In the genomic region with DNA sequence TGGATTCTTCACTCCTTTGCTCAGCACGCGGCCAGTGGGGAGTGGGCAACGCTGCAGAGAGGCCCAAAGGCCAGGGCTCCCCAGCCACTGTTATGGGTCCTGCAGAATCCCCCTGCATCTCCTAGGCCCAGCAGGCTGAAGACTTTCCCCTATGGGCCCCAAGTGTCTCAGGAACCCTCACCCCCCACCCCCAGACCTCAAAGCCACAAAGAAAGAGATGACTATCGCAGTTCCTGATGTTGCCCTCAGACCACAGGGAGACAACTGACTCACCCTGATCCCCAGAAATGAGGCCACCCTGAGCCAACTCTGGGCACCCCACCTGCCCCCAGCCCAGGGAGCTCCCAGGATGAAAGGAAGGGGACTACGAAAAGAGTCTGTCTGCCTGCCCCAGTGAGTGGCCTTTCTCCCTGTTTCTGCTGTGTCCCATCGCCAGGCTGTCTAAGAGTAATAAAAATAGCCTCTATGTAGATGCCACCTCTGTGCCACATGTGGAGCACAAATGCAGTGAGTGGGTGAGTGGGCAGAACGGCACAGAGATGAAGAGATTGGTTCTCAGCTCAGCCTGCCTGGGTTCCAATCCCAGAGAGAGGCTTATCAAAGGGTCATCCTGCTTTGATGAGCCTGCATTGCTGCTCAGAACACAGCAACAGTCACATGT, we compare ENCODE assay signal across 8 cellular contexts.
DNase-seq lines count a peak whose midpoint lies in the region; ATAC-seq and TF ChIP-seq lines count a peak whose summit lies in the region.

No MANE protein-coding gene starts in this region.

- H3K79me2 ChIP-seq in trophoblast cell (ENCODE audit: control insufficient read depth, insufficient read depth, low read length, poor library complexity), result no peaks in the 10 kb centered on the region

- DNase-seq in GM10248 (ENCODE audit: extremely low spot score) (peak; percentile 61), NOMO-1 (lab: John Stamatoyannopoulos, UW; ENCODE audit: unreplicated experiment in 2 of 2) (peak; percentile 48 to 68), activated T-cell treated with anti-CD3 and anti-CD28 coated beads for 24 hours (ENCODE audit: low read depth) (peak; percentile 58), trophoblast cell (no peak)
- DNase-seq in stimulated activated CD4-positive, alpha-beta T cell treated with anti-CD3 and anti-CD28 coated beads, Interleukin-15, amount 100 ng/mL, for 24 hours, result peak; percentile 81

- no peak overlapping the region for H3K4me2 ChIP-seq in trophoblast cell (ENCODE audit: low read length)

- H3K27me3 ChIP-seq in trophoblast cell (ENCODE audit: insufficient read depth, low read length), result no peaks in the 10 kb centered on the region

- H2BK12ac ChIP-seq in trophoblast cell (ENCODE audit: low read length), result no peak overlapping the region

- H2BK5ac ChIP-seq in trophoblast cell (ENCODE audit: low read depth, low read length, poor library complexity), result no peak overlapping the region

- no peak overlapping the region for H3K18ac ChIP-seq in trophoblast cell (ENCODE audit: low read length)

- CTCF ChIA-PET in GM10248 (lab: Yijun Ruan, JAX), result interaction anchor here (1.1 to 19.8 kb wide), 4 partner anchors 8 to 32 kb away, joined by 3 to 285 read pairs (median 8); no protein-coding TSS in a partner anchor

- no peaks in the 10 kb centered on the region for H3K9me3 ChIP-seq in trophoblast cell (ENCODE audit: insufficient read depth, low read depth, low read length)

- H3K79me1 ChIP-seq in trophoblast cell (ENCODE audit: low read length), result no peaks in the 10 kb centered on the region

- no peak overlapping the region for H3K4me3 ChIP-seq in trophoblast cell (ENCODE audit: low read depth, low read length)

- no peak for TF ChIP-seq CTCF in GM10248 (IDR thresholded peaks at IDR 0.05; ENCODE audit: control extremely low read depth, extremely low read depth, low read depth, missing control alignments)

- H3K9ac ChIP-seq in trophoblast cell (ENCODE audit: low read length), result no peak overlapping the region

- H3K36me3 ChIP-seq in trophoblast cell (ENCODE audit: control insufficient read depth in 1 of 2, insufficient read depth in 2 of 2, low read length in 2 of 2), result no peaks in the 10 kb centered on the region

- H3K27ac ChIP-seq in trophoblast cell (ENCODE audit: low read depth, low read length), result no peak overlapping the region

- ATAC-seq in HG02884 (IDR thresholded peaks at IDR 0.05; ENCODE audit: unreplicated experiment) (no peak), SK-N-SH treated with all-trans-retinoic acid at 6 μM for 48 hours (no peak), GM18861 (IDR thresholded peaks at IDR 0.05; ENCODE audit: unreplicated experiment) (no peak)

- H4K8ac ChIP-seq in trophoblast cell (ENCODE audit: low read depth, low read length), result no peak overlapping the region

- H4K91ac ChIP-seq in trophoblast cell (ENCODE audit: low read depth, low read length), result no peak overlapping the region

- no peak overlapping the region for H2AFZ ChIP-seq in trophoblast cell (ENCODE audit: insufficient read depth, low read length, poor library complexity)

- no peak overlapping the region for H2AK5ac ChIP-seq in trophoblast cell (ENCODE audit: low read length)

- POLR2A ChIA-PET in GM10248 (lab: Yijun Ruan, JAX), result no interaction called here

- WGBS in trophoblast cell (ENCODE audit: extremely low coverage, insufficient coverage, insufficient read length), result no CpG with 5 or more reads among the region's 7 CpGs

- H3K23ac ChIP-seq in trophoblast cell (ENCODE audit: low read length), result no peak overlapping the region

- H3K4me1 ChIP-seq in trophoblast cell (ENCODE audit: control insufficient read depth in 1 of 2, insufficient read depth in 2 of 2, low read length in 2 of 2), result peaks cover 0 to 2% of the 10 kb centered on the region in 2 experiments

- no peak overlapping the region for H4K12ac ChIP-seq in trophoblast cell (ENCODE audit: low read depth, low read length)

- H3K4ac ChIP-seq in trophoblast cell (ENCODE audit: low read depth, low read length), result no peak overlapping the region

- H2BK120ac ChIP-seq in trophoblast cell (ENCODE audit: insufficient read depth, low read length, poor library complexity), result no peak overlapping the region

- H3K14ac ChIP-seq in trophoblast cell (ENCODE audit: low read length), result no peak overlapping the region

TF ChIP-seq in SK-N-SH treated with all-trans-retinoic acid at 6 μM for 48 hours, 23 proteins besides CTCF, POLR2A, EP300 and RAD21:
- TF ChIP-seq ARNTL (CRISPR knock-in tag; IDR thresholded peaks at IDR 0.05; ENCODE audit: borderline replicate concordance, low read depth) (no peak), SNAI2 (CRISPR knock-in tag; IDR thresholded peaks at IDR 0.05) (no peak), ZNF70 (CRISPR knock-in tag; IDR thresholded peaks at IDR 0.05) (no peak), CSDC2 (CRISPR knock-in tag; IDR thresholded peaks at IDR 0.05) (no peak), OSR1 (CRISPR knock-in tag; IDR thresholded peaks at IDR 0.05) (no peak), BACH2 (CRISPR knock-in tag; IDR thresholded peaks at IDR 0.05; ENCODE audit: borderline replicate concordance) (no peak), PPARA (CRISPR knock-in tag; IDR thresholded peaks at IDR 0.05; ENCODE audit: borderline replicate concordance) (no peak)

Comparison
In these comparisons a context has a peak if more than half of its experiments do, and no peak if none do; other contexts are left out.
1. DNase-seq: peak in GM10248 (single experiment), NOMO-1 (2 of 2), activated T-cell treated with anti-CD3 and anti-CD28 coated beads for 24 hours (single experiment) and stimulated activated CD4-positive, alpha-beta T cell treated with anti-CD3 and anti-CD28 coated beads, Interleukin-15, amount 100 ng/mL, for 24 hours (single experiment); none in trophoblast cell (0 of 2).